1 cellular context compared by ENCODE assay signal in genomic region chr2:96856776-96857673, GRCh38.
TF ChIP-seq lines count a peak whose summit lies in the region.

No MANE protein-coding gene starts in this region.

TF ChIP-seq in HepG2, 621 proteins besides CTCF, POLR2A, EP300 and RAD21 (continued from another document and continues in another):
- TF ChIP-seq IKZF5 (CRISPR knock-in tag; IDR thresholded peaks at IDR 0.05) (no peak), HOXA3 (CRISPR knock-in tag; IDR thresholded peaks at IDR 0.05) (no peak), ASH2L (IDR thresholded peaks at IDR 0.05; ENCODE audit: insufficient read length, low read depth, low read length) (no peak), GABPA (IDR thresholded peaks at IDR 0.05; ENCODE audit: low read depth, low read length) (no peak), GABPA (CRISPR knock-in tag; IDR thresholded peaks at IDR 0.05; ENCODE audit: low read depth) (no peak), SRSF1 (optimal IDR thresholded peaks at IDR 0.05; ENCODE audit: low read depth, low read length) (no peak), ZNF883 (CRISPR knock-in tag; IDR thresholded peaks at IDR 0.05; ENCODE audit: not compliant biosample characterization) (no peak), HOXA5 (CRISPR knock-in tag; IDR thresholded peaks at IDR 0.05) (no peak), ESRRA (CRISPR knock-in tag; IDR thresholded peaks at IDR 0.05; ENCODE audit: low read depth) (no peak), ZFP36 (IDR thresholded peaks at IDR 0.05; ENCODE audit: borderline replicate concordance, low read depth, low read length, partially characterized antibody) (no peak), FOSL2 (CRISPR knock-in tag; IDR thresholded peaks at IDR 0.05) (no peak), SP1 (IDR thresholded peaks at IDR 0.05) (no peak), SP1 (CRISPR knock-in tag; IDR thresholded peaks at IDR 0.05) (no peak), TRAFD1 (CRISPR knock-in tag; IDR thresholded peaks at IDR 0.05; ENCODE audit: borderline replicate concordance) (0 out of 2 replicates have a peak, but pooled peaks have one; percentile 32), PCBP2 (optimal IDR thresholded peaks at IDR 0.05; ENCODE audit: low read depth, low read length, poor library complexity, severe bottlenecking) (no peak), SKI (IDR thresholded peaks at IDR 0.05; ENCODE audit: partially characterized antibody) (no peak), EED (CRISPR knock-in tag; IDR thresholded peaks at IDR 0.05) (no peak), PREB (CRISPR knock-in tag; IDR thresholded peaks at IDR 0.05) (no peak), PRDM15 (CRISPR knock-in tag; IDR thresholded peaks at IDR 0.05) (no peak), ZNF460 (CRISPR knock-in tag; IDR thresholded peaks at IDR 0.05; ENCODE audit: borderline replicate concordance) (0 out of 2 replicates have a peak, but pooled peaks have one; percentile 47), GTF3A (CRISPR knock-in tag; conservative IDR thresholded peaks at IDR 0.05) (no peak), NRL (CRISPR knock-in tag; IDR thresholded peaks at IDR 0.05; ENCODE audit: borderline replicate concordance) (no peak; the same call in 1 of the 2 replicates), MAX (IDR thresholded peaks at IDR 0.05) (peak; percentile 58), IRF1 (CRISPR knock-in tag; IDR thresholded peaks at IDR 0.05; ENCODE audit: low read depth) (no peak), RBM22 (optimal IDR thresholded peaks at IDR 0.05; ENCODE audit: low read length) (no peak), MATR3 (CRISPR knock-in tag; IDR thresholded peaks at IDR 0.05) (no peak), ZBTB37 (CRISPR knock-in tag; IDR thresholded peaks at IDR 0.05) (no peak), ATF1 (CRISPR knock-in tag; IDR thresholded peaks at IDR 0.05) (no peak), STAT5B (CRISPR knock-in tag; IDR thresholded peaks at IDR 0.05) (no peak), NFATC3 (CRISPR knock-in tag; IDR thresholded peaks at IDR 0.05) (no peak), ZNF678 (CRISPR knock-in tag; IDR thresholded peaks at IDR 0.05) (no peak; the same call in 1 of the 2 replicates), PHF21A (CRISPR knock-in tag; IDR thresholded peaks at IDR 0.05) (0 out of 2 replicates have a peak, but pooled peaks have one; percentile 6), ZNF672 (CRISPR knock-in tag; IDR thresholded peaks at IDR 0.05) (no peak), THAP11 (CRISPR knock-in tag; IDR thresholded peaks at IDR 0.05) (no peak), ZNF431 (CRISPR knock-in tag; IDR thresholded peaks at IDR 0.05; ENCODE audit: borderline replicate concordance, low read depth) (0 out of 2 replicates have a peak, but pooled peaks have one; percentile 35), ZNF567 (CRISPR knock-in tag; IDR thresholded peaks at IDR 0.05; ENCODE audit: borderline replicate concordance) (no peak), CHD2 (IDR thresholded peaks at IDR 0.05; ENCODE audit: low read depth, low read length) (no peak), ZFX (CRISPR knock-in tag; IDR thresholded peaks at IDR 0.05; ENCODE audit: low read depth) (no peak), AHDC1 (CRISPR knock-in tag; IDR thresholded peaks at IDR 0.05; ENCODE audit: borderline replicate concordance) (peak; percentile 57; the same call in 1 of the 2 replicates), GMEB2 (CRISPR knock-in tag; IDR thresholded peaks at IDR 0.05; ENCODE audit: low read depth) (no peak), THAP9 (CRISPR knock-in tag; IDR thresholded peaks at IDR 0.05; ENCODE audit: borderline replicate concordance) (no peak), EHMT2 (IDR thresholded peaks at IDR 0.05; ENCODE audit: borderline replicate concordance, low read depth, low read length) (no peak), ZNF292 (CRISPR knock-in tag; IDR thresholded peaks at IDR 0.05; ENCODE audit: borderline replicate concordance, low read depth) (no peak; the same call in 1 of the 2 replicates), NFKBIZ (CRISPR knock-in tag; IDR thresholded peaks at IDR 0.05) (no peak)
